In genomic region chr15:90857337-90857736, GRCh38 we compare ENCODE assay signal across 2 cellular contexts.
TF ChIP-seq lines count a peak whose summit lies in the region.

No MANE protein-coding gene starts in this region.

TF ChIP-seq in liver, 16 proteins besides CTCF, POLR2A, EP300 and RAD21:
- no peak for TF ChIP-seq SP1 (IDR thresholded peaks at IDR 0.05)
- TF ChIP-seq NR2F2 (IDR thresholded peaks at IDR 0.05), result no peak
- TF ChIP-seq FOXA1 (IDR thresholded peaks at IDR 0.05), result no peak
- TF ChIP-seq TAF1 (conservative IDR thresholded peaks at IDR 0.05), result no peak
- TF ChIP-seq HNF4G (IDR thresholded peaks at IDR 0.05), result no peak
- TF ChIP-seq EGR1 (IDR thresholded peaks at IDR 0.05; ENCODE audit: low read depth in 2 of 2), result no peak
- TF ChIP-seq FOXA2 (IDR thresholded peaks at IDR 0.05), result no peak
- TF ChIP-seq GABPA (IDR thresholded peaks at IDR 0.05 in 1 of 2, conservative IDR thresholded peaks at IDR 0.05 in 1 of 2), result no peak
- TF ChIP-seq YY1 (IDR thresholded peaks at IDR 0.05), result no peak
- no peak for TF ChIP-seq ATF3 (IDR thresholded peaks at IDR 0.05)
- no peak for TF ChIP-seq ZBTB33 (IDR thresholded peaks at IDR 0.05)
- no peak for TF ChIP-seq HNF4A (conservative IDR thresholded peaks at IDR 0.05)
- TF ChIP-seq JUND (IDR thresholded peaks at IDR 0.05), result no peak
- no peak for TF ChIP-seq MAX (IDR thresholded peaks at IDR 0.05)
- no peak for TF ChIP-seq RXRA (IDR thresholded peaks at IDR 0.05)
- TF ChIP-seq REST (IDR thresholded peaks at IDR 0.05), result no peak

TF ChIP-seq in HepG2, 621 proteins besides CTCF, POLR2A, EP300 and RAD21:
- TF ChIP-seq HNF4A (CRISPR knock-in tag; IDR thresholded peaks at IDR 0.05) (no peak), SAFB2 (CRISPR knock-in tag; IDR thresholded peaks at IDR 0.05; ENCODE audit: borderline replicate concordance, low read depth) (no peak), SYNCRIP (IDR thresholded peaks at IDR 0.05; ENCODE audit: insufficient read depth, low read depth, low read length) (no peak), ZNF639 (CRISPR knock-in tag; conservative IDR thresholded peaks at IDR 0.05) (no peak), CEBPZ (IDR thresholded peaks at IDR 0.05; ENCODE audit: low read length) (no peak), GPN1 (CRISPR knock-in tag; IDR thresholded peaks at IDR 0.05; ENCODE audit: borderline replicate concordance) (no peak), MEF2D (CRISPR knock-in tag; IDR thresholded peaks at IDR 0.05) (no peak), ZMAT5 (CRISPR knock-in tag; IDR thresholded peaks at IDR 0.05; ENCODE audit: borderline replicate concordance, low read depth) (no peak), ZNF780A (CRISPR knock-in tag; IDR thresholded peaks at IDR 0.05) (no peak), ZNF598 (CRISPR knock-in tag; IDR thresholded peaks at IDR 0.05; ENCODE audit: borderline replicate concordance) (no peak)
